ENCODE assay signal across 11 cellular contexts in genomic region chr15:94263341-94264273, GRCh38. TPM values are rescaled to one million over a fixed set of nuclear protein-coding genes. Genes with fewer than 3 reads are reported as not detected.
DNase-seq lines count a peak whose midpoint lies in the region; ATAC-seq and TF ChIP-seq lines count a peak whose summit lies in the region.
"Had no signal": no experiment of that assay in that cellular context is flagged by ENCODE, and none has a peak within 500 bp of the region (broad histone marks: within the 10 kb centered on the region; RNA-seq: fewer than 3 reads in every experiment).

No MANE protein-coding gene starts in this region.

- no peaks in the 10 kb centered on the region for H3K9me3 ChIP-seq in effector memory CD4-positive, alpha-beta T cell (ENCODE audit: control insufficient read depth, low read length)

- H3K27ac ChIP-seq in effector memory CD4-positive, alpha-beta T cell (ENCODE audit: insufficient read depth, low read length, poor library complexity, severe bottlenecking): no peak overlapping the region

- H3K9me3 Mint-ChIP-seq in activated T-helper 17 cell treated with anti-CD3 and anti-CD28 coated beads, Interleukin-2, amount 50 U/mL, for 72 hours: no peaks in the 10 kb centered on the region
- no peaks in the 10 kb centered on the region for H3K9me3 Mint-ChIP-seq in endothelial cell (ENCODE audit: unreplicated experiment)
- H3K9me3 Mint-ChIP-seq: type B pancreatic cell had no signal

- no peaks in the 10 kb centered on the region for H3K4me1 ChIP-seq in effector memory CD4-positive, alpha-beta T cell (ENCODE audit: control insufficient read depth, insufficient read depth, low read length, poor library complexity, severe bottlenecking)

- no peaks in the 10 kb centered on the region for H3K27me3 ChIP-seq in effector memory CD4-positive, alpha-beta T cell (replicated peaks; ENCODE audit: control insufficient read depth, insufficient read depth, low read length, poor library complexity, severe bottlenecking)

- DNase-seq in left ventricle myocardium superior (no peak), left cardiac atrium (no peak), SHP77 treated with DMSO at 0.1 percent for 48 hours (lab: John Stamatoyannopoulos, UW) (no peak), putamen (ENCODE audit: low spot score) (no peak), endothelial cell (ENCODE audit: low spot score) (no peak)
- no peak for DNase-seq in effector memory CD4-positive, alpha-beta T cell
- DNase-seq: DMS79 treated with DMSO at 0.1 percent for 48 hours, NCI-H69 had no signal

- TF ChIP-seq CTCF in endothelial cell (IDR thresholded peaks at IDR 0.05; ENCODE audit: unreplicated experiment): no peak

- H3K4me3 Mint-ChIP-seq in activated T-helper 17 cell treated with anti-CD3 and anti-CD28 coated beads, Interleukin-2, amount 50 U/mL, for 72 hours: peak overlapping the region; percentile 2
- no peak overlapping the region for H3K4me3 Mint-ChIP-seq in endothelial cell (ENCODE audit: unreplicated experiment)
- H3K4me3 Mint-ChIP-seq: type B pancreatic cell had no signal

- no peak overlapping the region for H3K4me3 ChIP-seq in effector memory CD4-positive, alpha-beta T cell (ENCODE audit: insufficient read depth, low read depth, low read length, poor library complexity, severe bottlenecking)

- peaks cover 13% of the 10 kb centered on the region for H3K4me1 Mint-ChIP-seq in activated T-helper 17 cell treated with anti-CD3 and anti-CD28 coated beads, Interleukin-2, amount 50 U/mL, for 72 hours
- no peaks in the 10 kb centered on the region for H3K4me1 Mint-ChIP-seq in endothelial cell (ENCODE audit: unreplicated experiment)

- H3K36me3 Mint-ChIP-seq in activated T-helper 17 cell treated with anti-CD3 and anti-CD28 coated beads, Interleukin-2, amount 50 U/mL, for 72 hours (ENCODE audit: low read depth): peaks cover 6% of the 10 kb centered on the region
- no peaks in the 10 kb centered on the region for H3K36me3 Mint-ChIP-seq in endothelial cell (ENCODE audit: low read depth, unreplicated experiment)
- H3K36me3 Mint-ChIP-seq: type B pancreatic cell had no signal

- peak; percentile 20 for ATAC-seq in left ventricle myocardium superior
- no peak for ATAC-seq in left cardiac atrium
- peak; percentile 50 for ATAC-seq in HG03060 (IDR thresholded peaks at IDR 0.05; ENCODE audit: low read depth, unreplicated experiment)
- peak; percentile 50 for ATAC-seq in activated T-helper 17 cell treated with anti-CD3 and anti-CD28 coated beads, Interleukin-2, amount 50 U/mL, for 72 hours (replicated peaks)

- no peak overlapping the region for H3K27ac Mint-ChIP-seq in activated T-helper 17 cell treated with anti-CD3 and anti-CD28 coated beads, Interleukin-2, amount 50 U/mL, for 72 hours
- H3K27ac Mint-ChIP-seq in endothelial cell (ENCODE audit: unreplicated experiment): no peak overlapping the region
- H3K27ac Mint-ChIP-seq: type B pancreatic cell had no signal

- H3K36me3 ChIP-seq in effector memory CD4-positive, alpha-beta T cell (ENCODE audit: control insufficient read depth, insufficient read depth, low read length): no peaks in the 10 kb centered on the region

- intact Hi-C loops in left ventricle myocardium superior (cut with micrococcal nuclease) (no loop called here), left cardiac atrium (cut with DNase I) (no loop called here)

- H3K27me3 Mint-ChIP-seq in activated T-helper 17 cell treated with anti-CD3 and anti-CD28 coated beads, Interleukin-2, amount 50 U/mL, for 72 hours: no peaks in the 10 kb centered on the region
- no peaks in the 10 kb centered on the region for H3K27me3 Mint-ChIP-seq in endothelial cell (ENCODE audit: unreplicated experiment)
- H3K27me3 Mint-ChIP-seq: type B pancreatic cell had no signal

RNA-seq across cellular contexts. Expression of gene MCTP2, which starts 32.2 kb away (rescaled TPM):
- total RNA-seq in left ventricle myocardium superior: 2.1 TPM
- 1 to 10 TPM; 2.3 to 4.3 TPM for total RNA-seq in left cardiac atrium
- total RNA-seq in activated T-helper 17 cell treated with anti-CD3 and anti-CD28 coated beads, Interleukin-2, amount 50 U/mL, for 72 hours: 10 to 100 TPM; 19.6 to 32.9 TPM
- total RNA-seq in endothelial cell (ENCODE audit: unreplicated experiment): 1.5 TPM

Comparison
In these comparisons a context has a peak if more than half of its experiments do, and no peak if none do; other contexts are left out.
1. ATAC-seq: peak in left ventricle myocardium superior (single experiment), HG03060 (single experiment) and activated T-helper 17 cell treated with anti-CD3 and anti-CD28 coated beads, Interleukin-2, amount 50 U/mL, for 72 hours (single experiment); none in left cardiac atrium (0 of 2).